In genomic region chr7:154006381-154006780, GRCh38 we compare ENCODE assay signal across 4 cellular contexts. TPM values are rescaled to one million over a fixed set of nuclear protein-coding genes. Genes with fewer than 3 reads are reported as not detected.
"Had no signal": no experiment of that assay in that cellular context is flagged by ENCODE, and none has a peak within 500 bp of the region (broad histone marks: within the 10 kb centered on the region; RNA-seq: fewer than 3 reads in every experiment).

No MANE protein-coding gene starts in this region.

RNA-seq across cellular contexts. Expression of gene DPP6, which starts 45.8 kb away (rescaled TPM):
- total RNA-seq: natural killer cell treated with Interleukin-12 subunit alpha and Interleukin-12 subunit beta and Interleukin-15 and Interleukin-18, amount 100 ng/mL, for 72 hours; osteocyte; pulmonary artery endothelial cell had no signal
- polyA plus RNA-seq: smooth muscle cell had no signal
